Comparison of ENCODE assay signal across 9 cellular contexts in the genomic region with DNA sequence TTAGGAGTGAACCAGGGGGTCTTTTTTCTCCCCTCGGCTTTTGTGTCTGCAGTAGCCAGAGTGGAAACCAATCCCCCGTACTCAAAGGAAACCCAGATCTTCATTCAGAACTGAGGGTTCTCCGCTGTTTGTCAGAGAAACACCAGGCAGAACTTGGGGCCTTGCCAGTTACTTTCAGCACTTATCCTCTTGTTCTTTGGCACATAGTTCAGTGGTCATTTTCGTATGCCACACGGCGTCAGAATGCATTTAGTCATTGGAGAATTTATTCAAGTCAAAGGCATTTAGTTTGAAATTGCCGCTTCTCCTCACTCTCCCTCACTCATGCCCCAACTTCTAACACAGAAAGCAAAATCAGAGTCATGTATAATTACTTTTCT.
DNase-seq lines count a peak whose midpoint lies in the region; ATAC-seq and TF ChIP-seq lines count a peak whose summit lies in the region.
"Had no signal": no experiment of that assay in that cellular context is flagged by ENCODE, and none has a peak within 500 bp of the region (broad histone marks: within the 10 kb centered on the region; RNA-seq: fewer than 3 reads in every experiment).

No MANE protein-coding gene starts in this region.

- TF ChIP-seq CTCF in colonic mucosa (IDR thresholded peaks at IDR 0.05): no peak
- TF ChIP-seq CTCF in uterus (IDR thresholded peaks at IDR 0.05): no peak

- H3K9ac ChIP-seq in colonic mucosa (ENCODE audit: low read depth in 2 of 2, low read length in 2 of 2): peak overlapping the region; percentile 58 to 79

- H3K27ac Mint-ChIP-seq in activated naive CD4-positive, alpha-beta T cell treated with anti-CD3 and anti-CD28 coated beads for 36 hours: no peak overlapping the region

- peaks cover 13% of the 10 kb centered on the region for H3K4me1 Mint-ChIP-seq in activated naive CD4-positive, alpha-beta T cell treated with anti-CD3 and anti-CD28 coated beads for 36 hours (ENCODE audit: low read depth)

- no peaks in the 10 kb centered on the region for H3K36me3 Mint-ChIP-seq in activated naive CD4-positive, alpha-beta T cell treated with anti-CD3 and anti-CD28 coated beads for 36 hours (ENCODE audit: low read depth)

- no peak for TF ChIP-seq POLR2A in uterus (IDR thresholded peaks at IDR 0.05)

- H3K27me3 Mint-ChIP-seq in activated naive CD4-positive, alpha-beta T cell treated with anti-CD3 and anti-CD28 coated beads for 36 hours (ENCODE audit: low read depth): no peaks in the 10 kb centered on the region

- intact Hi-C loops in activated naive CD4-positive, alpha-beta T cell treated with anti-CD3 and anti-CD28 coated beads for 36 hours (cut with micrococcal nuclease): loop anchor here (10.0 kb wide), 1 partner anchor 413 kb away; no protein-coding TSS in a partner anchor
- intact Hi-C loops in colonic mucosa (cut with DNase I): no loop called here
- intact Hi-C loops in uterus (cut with DNase I; ENCODE audit: low total_unique reads): loop anchor here (10.0 kb wide), 1 partner anchor 103 kb away; a partner anchor contains a TSS

- H3K36me3 ChIP-seq in colonic mucosa (no peaks in the 10 kb centered on the region), uterus (no peaks in the 10 kb centered on the region)

- H3K4me3 ChIP-seq in colonic mucosa (peak overlapping the region; percentile 22), uterus (peak overlapping the region; percentile 0 to 25)

- H3K9me3 ChIP-seq in colonic mucosa (no peaks in the 10 kb centered on the region), uterus (no peaks in the 10 kb centered on the region)

- ATAC-seq in HG03354 (IDR thresholded peaks at IDR 0.05; ENCODE audit: poor library complexity, severe bottlenecking, unreplicated experiment): no peak

- CTCF ChIA-PET in activated naive CD4-positive, alpha-beta T cell treated with anti-CD3 and anti-CD28 coated beads for 36 hours (lab: Charles Lee): interaction anchor here (1.4 kb wide), 1 partner anchor 173 kb away, joined by 5 read pairs; no protein-coding TSS in a partner anchor

- DNase-seq in activated naive CD4-positive, alpha-beta T cell treated with anti-CD3 and anti-CD28 coated beads for 36 hours: no peak
- no peak for DNase-seq in activated naive CD4-positive, alpha-beta T cell (lab: John Stamatoyannopoulos, UW)
- DNase-seq in colonic mucosa (no peak), mucosa of gallbladder (ENCODE audit: low spot score) (peak; percentile 31), uterus (peak; percentile 43 to 71), NCI-H524 (lab: John Stamatoyannopoulos, UW) (no peak)
- DNase-seq in activated CD4-positive, alpha-beta T cell treated with anti-CD3 and anti-CD28 coated beads for 1 hour: no peak

- H3K27me3 ChIP-seq in colonic mucosa (no peaks in the 10 kb centered on the region), uterus (no peaks in the 10 kb centered on the region)

- H3K27ac ChIP-seq in colonic mucosa (peak overlapping the region; percentile 51), uterus (peak overlapping the region; percentile 82 to 91)
- H3K27ac ChIP-seq: HL-60 had no signal

- H3K9me3 Mint-ChIP-seq in activated naive CD4-positive, alpha-beta T cell treated with anti-CD3 and anti-CD28 coated beads for 36 hours: no peaks in the 10 kb centered on the region

- H3K4me3 Mint-ChIP-seq in activated naive CD4-positive, alpha-beta T cell treated with anti-CD3 and anti-CD28 coated beads for 36 hours: peak overlapping the region; percentile 48

- no peaks in the 10 kb centered on the region for H3K4me1 ChIP-seq in colonic mucosa
- no peaks in the 10 kb centered on the region for H3K4me1 ChIP-seq in uterus

Comparison
In these comparisons a context has a peak if more than half of its experiments do, and no peak if none do; other contexts are left out.
1. DNase-seq: peak in mucosa of gallbladder (single experiment) and uterus (2 of 2); none in activated naive CD4-positive, alpha-beta T cell treated with anti-CD3 and anti-CD28 coated beads for 36 hours (single experiment), activated naive CD4-positive, alpha-beta T cell (0 of 4), colonic mucosa (single experiment), NCI-H524 (0 of 2) and activated CD4-positive, alpha-beta T cell treated with anti-CD3 and anti-CD28 coated beads for 1 hour (single experiment).